ENCODE assay signal across 14 cellular contexts in the genomic region with DNA sequence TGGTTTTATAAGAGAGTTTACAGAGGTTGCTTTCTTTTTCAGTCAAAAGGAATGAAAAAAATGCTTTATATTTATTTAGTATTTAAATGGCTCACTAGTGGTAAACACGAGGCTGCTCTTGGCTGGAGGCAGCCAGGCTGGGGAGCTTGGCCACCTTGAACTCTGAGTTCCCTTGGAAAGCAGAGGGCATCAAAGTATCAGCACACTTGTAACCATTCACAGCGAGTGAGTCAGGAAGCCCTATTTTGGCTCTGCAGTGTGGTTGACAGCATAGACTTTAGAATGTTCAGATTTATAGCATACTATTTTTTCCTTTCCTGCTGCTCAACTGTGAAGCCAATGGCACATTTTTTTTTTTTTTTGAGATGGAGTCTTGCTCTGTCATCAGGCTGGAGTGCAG. TPM values are rescaled to one million over a fixed set of nuclear protein-coding genes. Genes with fewer than 3 reads are reported as not detected.
DNase-seq lines count a peak whose midpoint lies in the region; ATAC-seq and TF ChIP-seq lines count a peak whose summit lies in the region.
"Had no signal": no experiment of that assay in that cellular context is flagged by ENCODE, and none has a peak within 500 bp of the region (broad histone marks: within the 10 kb centered on the region; RNA-seq: fewer than 3 reads in every experiment).

No MANE protein-coding gene starts in this region.

- H3K4me3 ChIP-seq in left lung: no peak overlapping the region

- H3K36me3 ChIP-seq in left lung: no peaks in the 10 kb centered on the region

- H3K9me3 Mint-ChIP-seq in HFFc6: no peaks in the 10 kb centered on the region

- peak overlapping the region; percentile 69 for H3K27ac Mint-ChIP-seq in HFFc6
- H3K27ac Mint-ChIP-seq: CD4-positive, CD25-positive, alpha-beta regulatory T cell; stimulated activated memory B cell treated with anti-CD40 and anti-IgM and Interleukin-4, amounts not matched to agents 10 μg/mL and 1 μg/mL and 100 μg/mL, for 72 hours had no signal

- intact Hi-C loops in left lung (cut with DNase I): loop anchor here in 1 of 2 donors (5.0 kb wide), 1 partner anchor 251 kb away; no protein-coding TSS in a partner anchor

- no peaks in the 10 kb centered on the region for H3K36me3 Mint-ChIP-seq in HFFc6 (ENCODE audit: low read depth)
- H3K36me3 Mint-ChIP-seq: CD4-positive, CD25-positive, alpha-beta regulatory T cell; stimulated activated memory B cell treated with anti-CD40 and anti-IgM and Interleukin-4, amounts not matched to agents 10 μg/mL and 1 μg/mL and 100 μg/mL, for 72 hours had no signal

- peaks cover 0 to 4% of the 10 kb centered on the region in 2 donors for H3K4me1 ChIP-seq in left lung

- no peak overlapping the region for H3K4me3 Mint-ChIP-seq in HFFc6
- H3K4me3 Mint-ChIP-seq: CD4-positive, CD25-positive, alpha-beta regulatory T cell; stimulated activated memory B cell treated with anti-CD40 and anti-IgM and Interleukin-4, amounts not matched to agents 10 μg/mL and 1 μg/mL and 100 μg/mL, for 72 hours had no signal

- DNase-seq in AG08396 (ENCODE audit: low spot score) (peak; percentile 73), HFFc6 (peak; percentile 89), astrocyte of the hippocampus (ENCODE audit: low read depth, low spot score) (peak; percentile 88), left lung (no peak), nucleus accumbens (lab: John Stamatoyannopoulos, UW) (no peak), OCI-M2 (lab: John Stamatoyannopoulos, UW; ENCODE audit: unreplicated experiment) (no peak)
- DNase-seq: CD4-positive, CD25-positive, alpha-beta regulatory T cell; GDM1; NCI-H1436; NCI-H82; stimulated activated CD4-positive, alpha-beta T cell treated with anti-CD3 and anti-CD28 coated beads, Interleukin-4, amount 100 ng/mL, for 1 hour had no signal

- ATAC-seq in left lung (peak; percentile 70), esophagus mucosa (no peak), HG02884 (IDR thresholded peaks at IDR 0.05; ENCODE audit: unreplicated experiment) (no peak)
- ATAC-seq: stimulated activated memory B cell treated with anti-CD40 and anti-IgM and Interleukin-4, amounts not matched to agents 10 μg/mL and 1 μg/mL and 100 μg/mL, for 72 hours had no signal

- TF ChIP-seq CTCF in HFFc6 (IDR thresholded peaks at IDR 0.05) (no peak), left lung (IDR thresholded peaks at IDR 0.05) (no peak)

- no peaks in the 10 kb centered on the region for H3K27me3 ChIP-seq in left lung

- H3K27me3 Mint-ChIP-seq in HFFc6 (ENCODE audit: insufficient read depth): no peaks in the 10 kb centered on the region
- H3K27me3 Mint-ChIP-seq: stimulated activated memory B cell treated with anti-CD40 and anti-IgM and Interleukin-4, amounts not matched to agents 10 μg/mL and 1 μg/mL and 100 μg/mL, for 72 hours had no signal

- no peaks in the 10 kb centered on the region for H3K9me3 ChIP-seq in left lung

- no peak overlapping the region for H3K27ac ChIP-seq in left lung

- H3K4me1 Mint-ChIP-seq in HFFc6 (ENCODE audit: low read depth): peaks cover 43% of the 10 kb centered on the region

RNA-seq across cellular contexts. Expression of a gene that starts 51.6 kb away (rescaled TPM):
- 100 to 1,000 TPM; 113 to 142 (median 130) TPM for total RNA-seq in HFFc6 (2021; fragmentation: NEBNext Ultra II Directional; extraction: Animal tissue kit (Norgen Biotek cat#: 25700))
- total RNA-seq in left lung (100 to 1,000 TPM in 1 of 2 donors, 10 to 100 TPM in 1; 79.5 to 106 TPM), esophagus mucosa (146 TPM)

Comparison
In these comparisons a context has a peak if more than half of its experiments do, and no peak if none do; other contexts are left out.
1. DNase-seq: peak in AG08396 (single experiment), HFFc6 (single experiment) and astrocyte of the hippocampus (single experiment); none in left lung (0 of 2), nucleus accumbens (0 of 56) and OCI-M2 (single experiment).